In the genomic region with DNA sequence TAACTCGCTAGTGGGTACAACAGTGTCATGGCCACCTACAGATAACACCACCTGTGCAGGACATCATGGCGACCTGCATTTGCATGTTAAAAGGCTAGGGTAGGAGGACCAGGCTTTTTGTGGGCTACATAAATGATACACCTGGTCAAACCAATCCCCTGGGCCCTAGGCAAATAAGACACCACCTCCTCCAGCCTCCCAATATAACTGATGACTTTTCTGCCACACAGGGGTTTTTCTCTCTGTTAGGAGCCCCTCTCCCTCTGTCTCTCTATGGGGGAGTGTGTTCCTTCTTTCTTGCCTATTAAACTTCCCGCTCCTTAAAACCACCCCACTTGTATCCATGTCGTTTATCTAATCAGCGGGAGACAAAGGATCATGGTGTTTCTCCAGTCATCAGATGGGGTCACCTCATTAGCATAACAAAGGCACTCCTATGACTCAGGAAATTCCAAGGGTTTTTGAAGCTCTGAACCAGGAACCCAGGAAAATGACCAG, we compare ENCODE assay signal across 1 cellular context.
A peak's percentile ranks its signal among the peaks of the same experiment; 100 is the strongest.
TF ChIP-seq lines count a peak whose summit lies in the region.

No MANE protein-coding gene starts in this region.

TF ChIP-seq in WTC11, 78 proteins besides CTCF, POLR2A, EP300 and RAD21 (continued from another document):
- TF ChIP-seq, protein P1, sequence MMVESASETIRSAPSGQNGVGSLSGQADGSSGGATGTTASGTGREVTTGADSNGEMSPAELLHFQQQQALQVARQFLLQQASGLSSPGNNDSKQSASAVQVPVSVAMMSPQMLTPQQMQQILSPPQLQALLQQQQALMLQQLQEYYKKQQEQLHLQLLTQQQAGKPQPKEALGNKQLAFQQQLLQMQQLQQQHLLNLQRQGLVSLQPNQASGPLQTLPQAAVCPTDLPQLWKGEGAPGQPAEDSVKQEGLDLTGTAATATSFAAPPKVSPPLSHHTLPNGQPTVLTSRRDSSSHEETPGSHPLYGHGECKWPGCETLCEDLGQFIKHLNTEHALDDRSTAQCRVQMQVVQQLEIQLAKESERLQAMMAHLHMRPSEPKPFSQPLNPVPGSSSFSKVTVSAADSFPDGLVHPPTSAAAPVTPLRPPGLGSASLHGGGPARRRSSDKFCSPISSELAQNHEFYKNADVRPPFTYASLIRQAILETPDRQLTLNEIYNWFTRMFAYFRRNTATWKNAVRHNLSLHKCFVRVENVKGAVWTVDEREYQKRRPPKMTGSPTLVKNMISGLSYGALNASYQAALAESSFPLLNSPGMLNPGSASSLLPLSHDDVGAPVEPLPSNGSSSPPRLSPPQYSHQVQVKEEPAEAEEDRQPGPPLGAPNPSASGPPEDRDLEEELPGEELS (CRISPR knock-in tag; IDR thresholded peaks at IDR 0.05) = 0 out of 2 replicates have a peak, but pooled peaks have one; percentile 10
- TF ChIP-seq RORB (CRISPR knock-in tag; IDR thresholded peaks at IDR 0.05) = no peak
- TF ChIP-seq JAZF1 (CRISPR knock-in tag; IDR thresholded peaks at IDR 0.05) = no peak
- TF ChIP-seq NR2C2 (CRISPR knock-in tag; IDR thresholded peaks at IDR 0.05) = no peak
- TF ChIP-seq ZNF317 (CRISPR knock-in tag; IDR thresholded peaks at IDR 0.05; ENCODE audit: borderline replicate concordance, low read depth) = no peak
- TF ChIP-seq NFE2L1 (CRISPR knock-in tag; IDR thresholded peaks at IDR 0.05) = peak; percentile 95
- TF ChIP-seq TEAD1 (CRISPR knock-in tag; IDR thresholded peaks at IDR 0.05) = peak; percentile 60; the same call in 1 of the 2 replicates
- TF ChIP-seq IRF2 (CRISPR knock-in tag; IDR thresholded peaks at IDR 0.05; ENCODE audit: borderline replicate concordance, low read depth) = no peak
- TF ChIP-seq TEAD4 (CRISPR knock-in tag; IDR thresholded peaks at IDR 0.05) = peak; percentile 63; the same call in 1 of the 2 replicates
- no peak for TF ChIP-seq SMAD4 (CRISPR knock-in tag; IDR thresholded peaks at IDR 0.05)
- TF ChIP-seq, protein P2, sequence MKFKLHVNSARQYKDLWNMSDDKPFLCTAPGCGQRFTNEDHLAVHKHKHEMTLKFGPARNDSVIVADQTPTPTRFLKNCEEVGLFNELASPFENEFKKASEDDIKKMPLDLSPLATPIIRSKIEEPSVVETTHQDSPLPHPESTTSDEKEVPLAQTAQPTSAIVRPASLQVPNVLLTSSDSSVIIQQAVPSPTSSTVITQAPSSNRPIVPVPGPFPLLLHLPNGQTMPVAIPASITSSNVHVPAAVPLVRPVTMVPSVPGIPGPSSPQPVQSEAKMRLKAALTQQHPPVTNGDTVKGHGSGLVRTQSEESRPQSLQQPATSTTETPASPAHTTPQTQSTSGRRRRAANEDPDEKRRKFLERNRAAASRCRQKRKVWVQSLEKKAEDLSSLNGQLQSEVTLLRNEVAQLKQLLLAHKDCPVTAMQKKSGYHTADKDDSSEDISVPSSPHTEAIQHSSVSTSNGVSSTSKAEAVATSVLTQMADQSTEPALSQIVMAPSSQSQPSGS (CRISPR knock-in tag; IDR thresholded peaks at IDR 0.05; ENCODE audit: borderline replicate concordance, low read depth) = no peak
- peak; percentile 33; the same call in 1 of the 2 replicates for TF ChIP-seq SP1 (CRISPR knock-in tag; conservative IDR thresholded peaks at IDR 0.05)
